Comparison of ENCODE assay signal across 1 cellular context in the genomic region with DNA sequence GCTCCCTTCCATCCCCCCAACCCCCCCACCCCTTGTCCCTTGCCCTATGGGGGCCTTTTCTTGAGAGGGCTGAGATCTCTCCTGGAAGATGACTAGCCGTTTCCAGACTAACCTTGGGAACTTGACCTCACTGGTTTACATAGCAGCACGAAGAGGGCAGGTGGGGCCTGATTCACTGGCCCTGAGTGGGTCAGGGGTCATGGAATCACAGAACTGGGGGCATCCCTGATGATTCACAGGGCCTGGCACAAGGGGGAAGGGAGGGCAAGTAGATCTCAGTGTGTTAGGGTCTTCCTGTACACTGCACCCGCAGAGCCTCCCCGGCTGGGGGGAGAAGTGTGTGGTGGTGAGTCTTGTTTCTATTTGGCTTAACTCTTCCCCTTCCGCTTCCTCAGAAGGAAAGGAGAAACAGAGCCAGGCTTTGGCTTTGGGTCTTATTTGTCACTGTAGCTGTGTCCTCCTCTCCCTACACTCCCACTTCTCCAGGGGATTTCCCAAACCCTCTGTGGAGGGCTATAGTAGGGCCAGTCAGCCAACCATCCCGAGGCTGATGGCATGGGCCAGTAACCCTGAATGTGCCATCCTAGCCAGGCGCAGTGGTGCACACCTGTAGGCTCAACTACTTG.
TF ChIP-seq lines count a peak whose summit lies in the region.

No MANE protein-coding gene starts in this region.

TF ChIP-seq in WTC11, 78 proteins besides CTCF, POLR2A, EP300 and RAD21:
- TF ChIP-seq, protein P1, sequence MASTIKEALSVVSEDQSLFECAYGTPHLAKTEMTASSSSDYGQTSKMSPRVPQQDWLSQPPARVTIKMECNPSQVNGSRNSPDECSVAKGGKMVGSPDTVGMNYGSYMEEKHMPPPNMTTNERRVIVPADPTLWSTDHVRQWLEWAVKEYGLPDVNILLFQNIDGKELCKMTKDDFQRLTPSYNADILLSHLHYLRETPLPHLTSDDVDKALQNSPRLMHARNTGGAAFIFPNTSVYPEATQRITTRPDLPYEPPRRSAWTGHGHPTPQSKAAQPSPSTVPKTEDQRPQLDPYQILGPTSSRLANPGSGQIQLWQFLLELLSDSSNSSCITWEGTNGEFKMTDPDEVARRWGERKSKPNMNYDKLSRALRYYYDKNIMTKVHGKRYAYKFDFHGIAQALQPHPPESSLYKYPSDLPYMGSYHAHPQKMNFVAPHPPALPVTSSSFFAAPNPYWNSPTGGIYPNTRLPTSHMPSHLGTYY (CRISPR knock-in tag; IDR thresholded peaks at IDR 0.05): no peak
- TF ChIP-seq, protein P2, sequence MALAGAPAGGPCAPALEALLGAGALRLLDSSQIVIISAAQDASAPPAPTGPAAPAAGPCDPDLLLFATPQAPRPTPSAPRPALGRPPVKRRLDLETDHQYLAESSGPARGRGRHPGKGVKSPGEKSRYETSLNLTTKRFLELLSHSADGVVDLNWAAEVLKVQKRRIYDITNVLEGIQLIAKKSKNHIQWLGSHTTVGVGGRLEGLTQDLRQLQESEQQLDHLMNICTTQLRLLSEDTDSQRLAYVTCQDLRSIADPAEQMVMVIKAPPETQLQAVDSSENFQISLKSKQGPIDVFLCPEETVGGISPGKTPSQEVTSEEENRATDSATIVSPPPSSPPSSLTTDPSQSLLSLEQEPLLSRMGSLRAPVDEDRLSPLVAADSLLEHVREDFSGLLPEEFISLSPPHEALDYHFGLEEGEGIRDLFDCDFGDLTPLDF (CRISPR knock-in tag; IDR thresholded peaks at IDR 0.05): no peak
- TF ChIP-seq, protein P3, sequence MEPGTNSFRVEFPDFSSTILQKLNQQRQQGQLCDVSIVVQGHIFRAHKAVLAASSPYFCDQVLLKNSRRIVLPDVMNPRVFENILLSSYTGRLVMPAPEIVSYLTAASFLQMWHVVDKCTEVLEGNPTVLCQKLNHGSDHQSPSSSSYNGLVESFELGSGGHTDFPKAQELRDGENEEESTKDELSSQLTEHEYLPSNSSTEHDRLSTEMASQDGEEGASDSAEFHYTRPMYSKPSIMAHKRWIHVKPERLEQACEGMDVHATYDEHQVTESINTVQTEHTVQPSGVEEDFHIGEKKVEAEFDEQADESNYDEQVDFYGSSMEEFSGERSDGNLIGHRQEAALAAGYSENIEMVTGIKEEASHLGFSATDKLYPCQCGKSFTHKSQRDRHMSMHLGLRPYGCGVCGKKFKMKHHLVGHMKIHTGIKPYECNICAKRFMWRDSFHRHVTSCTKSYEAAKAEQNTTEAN (CRISPR knock-in tag; IDR thresholded peaks at IDR 0.05): no peak
- TF ChIP-seq SP1 (CRISPR knock-in tag; conservative IDR thresholded peaks at IDR 0.05) (no peak), CREM (CRISPR knock-in tag; IDR thresholded peaks at IDR 0.05) (no peak), PRRX2 (CRISPR knock-in tag; IDR thresholded peaks at IDR 0.05) (no peak), IRF2 (CRISPR knock-in tag; IDR thresholded peaks at IDR 0.05; ENCODE audit: borderline replicate concordance, low read depth) (no peak), JAZF1 (CRISPR knock-in tag; IDR thresholded peaks at IDR 0.05) (no peak), ZNF121 (CRISPR knock-in tag; IDR thresholded peaks at IDR 0.05) (no peak), ZNF423 (CRISPR knock-in tag; IDR thresholded peaks at IDR 0.05) (no peak), HMGA2 (CRISPR knock-in tag; IDR thresholded peaks at IDR 0.05) (no peak)
- TF ChIP-seq, protein P4, sequence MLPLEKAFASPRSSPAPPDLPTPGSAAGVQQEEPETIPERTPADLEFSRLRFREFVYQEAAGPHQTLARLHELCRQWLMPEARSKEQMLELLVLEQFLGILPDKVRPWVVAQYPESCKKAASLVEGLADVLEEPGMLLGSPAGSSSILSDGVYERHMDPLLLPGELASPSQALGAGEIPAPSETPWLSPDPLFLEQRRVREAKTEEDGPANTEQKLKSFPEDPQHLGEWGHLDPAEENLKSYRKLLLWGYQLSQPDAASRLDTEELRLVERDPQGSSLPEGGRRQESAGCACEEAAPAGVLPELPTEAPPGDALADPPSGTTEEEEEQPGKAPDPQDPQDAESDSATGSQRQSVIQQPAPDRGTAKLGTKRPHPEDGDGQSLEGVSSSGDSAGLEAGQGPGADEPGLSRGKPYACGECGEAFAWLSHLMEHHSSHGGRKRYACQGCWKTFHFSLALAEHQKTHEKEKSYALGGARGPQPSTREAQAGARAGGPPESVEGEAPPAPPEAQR (CRISPR knock-in tag; IDR thresholded peaks at IDR 0.05): no peak
- TF ChIP-seq, protein P5, sequence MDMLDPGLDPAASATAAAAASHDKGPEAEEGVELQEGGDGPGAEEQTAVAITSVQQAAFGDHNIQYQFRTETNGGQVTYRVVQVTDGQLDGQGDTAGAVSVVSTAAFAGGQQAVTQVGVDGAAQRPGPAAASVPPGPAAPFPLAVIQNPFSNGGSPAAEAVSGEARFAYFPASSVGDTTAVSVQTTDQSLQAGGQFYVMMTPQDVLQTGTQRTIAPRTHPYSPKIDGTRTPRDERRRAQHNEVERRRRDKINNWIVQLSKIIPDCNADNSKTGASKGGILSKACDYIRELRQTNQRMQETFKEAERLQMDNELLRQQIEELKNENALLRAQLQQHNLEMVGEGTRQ (CRISPR knock-in tag; IDR thresholded peaks at IDR 0.05): no peak
- TF ChIP-seq, protein P6, sequence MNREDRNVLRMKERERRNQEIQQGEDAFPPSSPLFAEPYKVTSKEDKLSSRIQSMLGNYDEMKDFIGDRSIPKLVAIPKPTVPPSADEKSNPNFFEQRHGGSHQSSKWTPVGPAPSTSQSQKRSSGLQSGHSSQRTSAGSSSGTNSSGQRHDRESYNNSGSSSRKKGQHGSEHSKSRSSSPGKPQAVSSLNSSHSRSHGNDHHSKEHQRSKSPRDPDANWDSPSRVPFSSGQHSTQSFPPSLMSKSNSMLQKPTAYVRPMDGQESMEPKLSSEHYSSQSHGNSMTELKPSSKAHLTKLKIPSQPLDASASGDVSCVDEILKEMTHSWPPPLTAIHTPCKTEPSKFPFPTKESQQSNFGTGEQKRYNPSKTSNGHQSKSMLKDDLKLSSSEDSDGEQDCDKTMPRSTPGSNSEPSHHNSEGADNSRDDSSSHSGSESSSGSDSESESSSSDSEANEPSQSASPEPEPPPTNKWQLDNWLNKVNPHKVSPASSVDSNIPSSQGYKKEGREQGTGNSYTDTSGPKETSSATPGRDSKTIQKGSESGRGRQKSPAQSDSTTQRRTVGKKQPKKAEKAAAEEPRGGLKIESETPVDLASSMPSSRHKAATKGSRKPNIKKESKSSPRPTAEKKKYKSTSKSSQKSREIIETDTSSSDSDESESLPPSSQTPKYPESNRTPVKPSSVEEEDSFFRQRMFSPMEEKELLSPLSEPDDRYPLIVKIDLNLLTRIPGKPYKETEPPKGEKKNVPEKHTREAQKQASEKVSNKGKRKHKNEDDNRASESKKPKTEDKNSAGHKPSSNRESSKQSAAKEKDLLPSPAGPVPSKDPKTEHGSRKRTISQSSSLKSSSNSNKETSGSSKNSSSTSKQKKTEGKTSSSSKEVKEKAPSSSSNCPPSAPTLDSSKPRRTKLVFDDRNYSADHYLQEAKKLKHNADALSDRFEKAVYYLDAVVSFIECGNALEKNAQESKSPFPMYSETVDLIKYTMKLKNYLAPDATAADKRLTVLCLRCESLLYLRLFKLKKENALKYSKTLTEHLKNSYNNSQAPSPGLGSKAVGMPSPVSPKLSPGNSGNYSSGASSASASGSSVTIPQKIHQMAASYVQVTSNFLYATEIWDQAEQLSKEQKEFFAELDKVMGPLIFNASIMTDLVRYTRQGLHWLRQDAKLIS (CRISPR knock-in tag; IDR thresholded peaks at IDR 0.05; ENCODE audit: borderline replicate concordance): no peak
